Comparison of ENCODE assay signal across 1 cellular context in genomic region chr2:170771049-170771937, GRCh38.
TF ChIP-seq lines count a peak whose summit lies in the region.

No MANE protein-coding gene starts in this region.

TF ChIP-seq in HepG2, 621 proteins besides CTCF, POLR2A, EP300 and RAD21 (continues in another document):
- no peak for TF ChIP-seq HNF4G (IDR thresholded peaks at IDR 0.05; ENCODE audit: borderline replicate concordance, low read depth, low read length)
- TF ChIP-seq HNF4G (CRISPR knock-in tag; IDR thresholded peaks at IDR 0.05; ENCODE audit: borderline replicate concordance, low read depth) = 0 out of 2 replicates have a peak, but pooled peaks have one; percentile 35
- TF ChIP-seq, protein P1, sequence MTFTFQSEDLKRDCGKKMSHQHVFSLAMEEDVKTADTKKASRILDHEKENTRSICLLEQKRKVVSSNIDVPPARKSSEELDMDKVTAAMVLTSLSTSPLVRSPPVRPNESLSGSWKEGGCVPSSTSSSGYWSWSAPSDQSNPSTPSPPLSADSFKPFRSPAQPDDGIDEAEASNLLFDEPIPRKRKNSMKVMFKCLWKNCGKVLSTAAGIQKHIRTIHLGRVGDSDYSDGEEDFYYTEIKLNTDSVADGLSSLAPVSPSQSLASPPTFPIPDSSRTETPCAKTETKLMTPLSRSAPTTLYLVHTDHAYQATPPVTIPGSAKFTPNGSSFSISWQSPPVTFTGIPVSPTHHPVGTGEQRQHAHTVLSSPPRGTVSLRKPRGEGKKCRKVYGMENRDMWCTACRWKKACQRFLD (CRISPR knock-in tag; IDR thresholded peaks at IDR 0.05; ENCODE audit: borderline replicate concordance) = 0 out of 2 replicates have a peak, but pooled peaks have one; percentile 37
- TF ChIP-seq DR1 (CRISPR knock-in tag; IDR thresholded peaks at IDR 0.05) = peak; percentile 32; the same call in 1 of the 2 replicates
- TF ChIP-seq NFIB (CRISPR knock-in tag; IDR thresholded peaks at IDR 0.05; ENCODE audit: borderline replicate concordance) = no peak
- peak; percentile 47; the same call in 1 of the 2 replicates for TF ChIP-seq ZNF501 (CRISPR knock-in tag; IDR thresholded peaks at IDR 0.05)
- peak; percentile 66; the same call in 1 of the 2 replicates for TF ChIP-seq ZNF350 (CRISPR knock-in tag; IDR thresholded peaks at IDR 0.05; ENCODE audit: borderline replicate concordance, low read depth)
- TF ChIP-seq MAFF (IDR thresholded peaks at IDR 0.05; ENCODE audit: low read depth, low read length) = no peak
- TF ChIP-seq ZBTB8A (CRISPR knock-in tag; IDR thresholded peaks at IDR 0.05; ENCODE audit: borderline replicate concordance, low read depth) = peak; percentile 77; the same call in 1 of the 2 replicates
- TF ChIP-seq UBTF (CRISPR knock-in tag; IDR thresholded peaks at IDR 0.05) = peak; percentile 95
- TF ChIP-seq ZNF605 (CRISPR knock-in tag; IDR thresholded peaks at IDR 0.05) = peak; percentile 81
- peak; percentile 41 for TF ChIP-seq ZNF629 (CRISPR knock-in tag; conservative IDR thresholded peaks at IDR 0.05)
- TF ChIP-seq DMTF1 (CRISPR knock-in tag; IDR thresholded peaks at IDR 0.05) = 0 out of 2 replicates have a peak, but pooled peaks have one; percentile 82
- no peak for TF ChIP-seq ZKSCAN8 (CRISPR knock-in tag; IDR thresholded peaks at IDR 0.05; ENCODE audit: borderline replicate concordance)
- no peak for TF ChIP-seq TCF12 (IDR thresholded peaks at IDR 0.05)
- no peak for TF ChIP-seq TCF12 (CRISPR knock-in tag; IDR thresholded peaks at IDR 0.05)
- no peak for TF ChIP-seq ZNF616 (CRISPR knock-in tag; IDR thresholded peaks at IDR 0.05; ENCODE audit: low read depth)
- peak; percentile 44; the same call in 1 of the 2 replicates for TF ChIP-seq SAP130 (CRISPR knock-in tag; IDR thresholded peaks at IDR 0.05; ENCODE audit: low read depth)
- peak; percentile 18; the same call in 1 of the 2 replicates for TF ChIP-seq TBX3 (IDR thresholded peaks at IDR 0.05; ENCODE audit: borderline replicate concordance)
- TF ChIP-seq XRCC5 (optimal IDR thresholded peaks at IDR 0.05; ENCODE audit: low read length) = peak; percentile 62
- 0 out of 2 replicates have a peak, but pooled peaks have one; percentile 28 for TF ChIP-seq MED1 (CRISPR knock-in tag; IDR thresholded peaks at IDR 0.05)
- TF ChIP-seq ZNF790 (CRISPR knock-in tag; IDR thresholded peaks at IDR 0.05; ENCODE audit: borderline replicate concordance) = peak; percentile 67; the same call in 1 of the 2 replicates
- TF ChIP-seq TGIF2 (CRISPR knock-in tag; IDR thresholded peaks at IDR 0.05) = 0 out of 2 replicates have a peak, but pooled peaks have one; percentile 21
- TF ChIP-seq ZKSCAN5 (CRISPR knock-in tag; IDR thresholded peaks at IDR 0.05) = 0 out of 2 replicates have a peak, but pooled peaks have one; percentile 18
- TF ChIP-seq, protein P2, sequence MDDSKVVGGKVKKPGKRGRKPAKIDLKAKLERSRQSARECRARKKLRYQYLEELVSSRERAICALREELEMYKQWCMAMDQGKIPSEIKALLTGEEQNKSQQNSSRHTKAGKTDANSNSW (CRISPR knock-in tag; IDR thresholded peaks at IDR 0.05; ENCODE audit: borderline replicate concordance) = 0 out of 2 replicates have a peak, but pooled peaks have one; percentile 67
- peak; percentile 39 for TF ChIP-seq PTBP1 (IDR thresholded peaks at IDR 0.05; ENCODE audit: low read depth, low read length, poor library complexity, severe bottlenecking)
- TF ChIP-seq MZF1 (CRISPR knock-in tag; IDR thresholded peaks at IDR 0.05; ENCODE audit: borderline replicate concordance) = peak; percentile 59; the same call in 1 of the 2 replicates
- 0 out of 2 replicates have a peak, but pooled peaks have one; percentile 55 for TF ChIP-seq ZNF331 (CRISPR knock-in tag; IDR thresholded peaks at IDR 0.05)
- TF ChIP-seq BATF2 (CRISPR knock-in tag; IDR thresholded peaks at IDR 0.05) = no peak
- TF ChIP-seq, protein P3, sequence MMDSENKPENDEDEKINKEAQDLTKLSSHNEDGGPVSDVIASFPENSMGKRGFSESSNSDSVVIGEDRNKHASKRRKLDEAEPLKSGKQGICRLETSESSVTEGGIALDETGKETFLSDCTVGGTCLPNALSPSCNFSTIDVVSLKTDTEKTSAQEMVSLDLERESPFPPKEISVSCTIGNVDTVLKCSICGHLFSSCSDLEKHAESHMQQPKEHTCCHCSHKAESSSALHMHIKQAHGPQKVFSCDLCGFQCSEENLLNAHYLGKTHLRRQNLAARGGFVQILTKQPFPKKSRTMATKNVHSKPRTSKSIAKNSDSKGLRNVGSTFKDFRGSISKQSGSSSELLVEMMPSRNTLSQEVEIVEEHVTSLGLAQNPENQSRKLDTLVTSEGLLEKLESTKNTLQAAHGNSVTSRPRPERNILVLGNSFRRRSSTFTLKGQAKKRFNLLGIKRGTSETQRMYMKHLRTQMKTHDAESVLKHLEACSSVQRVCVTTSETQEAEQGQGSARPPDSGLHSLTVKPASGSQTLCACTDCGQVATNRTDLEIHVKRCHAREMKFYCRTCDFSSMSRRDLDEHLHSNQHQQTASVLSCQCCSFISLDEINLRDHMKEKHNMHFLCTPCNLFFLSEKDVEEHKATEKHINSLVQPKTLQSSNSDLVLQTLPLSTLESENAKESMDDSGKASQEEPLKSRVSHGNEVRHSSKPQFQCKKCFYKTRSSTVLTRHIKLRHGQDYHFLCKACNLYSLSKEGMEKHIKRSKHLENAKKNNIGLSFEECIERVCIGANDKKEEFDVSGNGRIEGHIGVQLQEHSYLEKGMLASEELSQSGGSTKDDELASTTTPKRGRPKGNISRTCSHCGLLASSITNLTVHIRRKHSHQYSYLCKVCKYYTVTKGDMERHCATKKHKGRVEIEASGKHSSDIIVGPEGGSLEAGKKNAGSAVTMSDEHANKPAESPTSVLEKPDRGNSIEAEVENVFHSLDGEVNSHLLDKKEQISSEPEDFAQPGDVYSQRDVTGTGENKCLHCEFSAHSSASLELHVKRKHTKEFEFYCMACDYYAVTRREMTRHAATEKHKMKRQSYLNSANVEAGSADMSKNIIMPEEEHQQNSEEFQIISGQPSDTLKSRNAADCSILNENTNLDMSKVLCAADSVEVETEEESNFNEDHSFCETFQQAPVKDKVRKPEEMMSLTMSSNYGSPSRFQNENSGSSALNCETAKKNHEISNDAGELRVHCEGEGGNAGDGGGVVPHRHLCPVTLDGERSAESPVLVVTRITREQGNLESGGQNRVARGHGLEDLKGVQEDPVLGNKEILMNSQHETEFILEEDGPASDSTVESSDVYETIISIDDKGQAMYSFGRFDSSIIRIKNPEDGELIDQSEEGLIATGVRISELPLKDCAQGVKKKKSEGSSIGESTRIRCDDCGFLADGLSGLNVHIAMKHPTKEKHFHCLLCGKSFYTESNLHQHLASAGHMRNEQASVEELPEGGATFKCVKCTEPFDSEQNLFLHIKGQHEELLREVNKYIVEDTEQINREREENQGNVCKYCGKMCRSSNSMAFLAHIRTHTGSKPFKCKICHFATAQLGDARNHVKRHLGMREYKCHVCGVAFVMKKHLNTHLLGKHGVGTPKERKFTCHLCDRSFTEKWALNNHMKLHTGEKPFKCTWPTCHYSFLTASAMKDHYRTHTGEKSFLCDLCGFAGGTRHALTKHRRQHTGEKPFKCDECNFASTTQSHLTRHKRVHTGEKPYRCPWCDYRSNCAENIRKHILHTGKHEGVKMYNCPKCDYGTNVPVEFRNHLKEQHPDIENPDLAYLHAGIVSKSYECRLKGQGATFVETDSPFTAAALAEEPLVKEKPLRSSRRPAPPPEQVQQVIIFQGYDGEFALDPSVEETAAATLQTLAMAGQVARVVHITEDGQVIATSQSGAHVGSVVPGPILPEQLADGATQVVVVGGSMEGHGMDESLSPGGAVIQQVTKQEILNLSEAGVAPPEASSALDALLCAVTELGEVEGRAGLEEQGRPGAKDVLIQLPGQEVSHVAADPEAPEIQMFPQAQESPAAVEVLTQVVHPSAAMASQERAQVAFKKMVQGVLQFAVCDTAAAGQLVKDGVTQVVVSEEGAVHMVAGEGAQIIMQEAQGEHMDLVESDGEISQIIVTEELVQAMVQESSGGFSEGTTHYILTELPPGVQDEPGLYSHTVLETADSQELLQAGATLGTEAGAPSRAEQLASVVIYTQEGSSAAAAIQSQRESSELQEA (CRISPR knock-in tag; IDR thresholded peaks at IDR 0.05; ENCODE audit: not compliant biosample characterization) = peak; percentile 29
- TF ChIP-seq ARNT2 (CRISPR knock-in tag; IDR thresholded peaks at IDR 0.05; ENCODE audit: low read depth) = peak; percentile 74
- no peak for TF ChIP-seq SOX5 (CRISPR knock-in tag; IDR thresholded peaks at IDR 0.05; ENCODE audit: borderline replicate concordance)
- TF ChIP-seq, protein P4, sequence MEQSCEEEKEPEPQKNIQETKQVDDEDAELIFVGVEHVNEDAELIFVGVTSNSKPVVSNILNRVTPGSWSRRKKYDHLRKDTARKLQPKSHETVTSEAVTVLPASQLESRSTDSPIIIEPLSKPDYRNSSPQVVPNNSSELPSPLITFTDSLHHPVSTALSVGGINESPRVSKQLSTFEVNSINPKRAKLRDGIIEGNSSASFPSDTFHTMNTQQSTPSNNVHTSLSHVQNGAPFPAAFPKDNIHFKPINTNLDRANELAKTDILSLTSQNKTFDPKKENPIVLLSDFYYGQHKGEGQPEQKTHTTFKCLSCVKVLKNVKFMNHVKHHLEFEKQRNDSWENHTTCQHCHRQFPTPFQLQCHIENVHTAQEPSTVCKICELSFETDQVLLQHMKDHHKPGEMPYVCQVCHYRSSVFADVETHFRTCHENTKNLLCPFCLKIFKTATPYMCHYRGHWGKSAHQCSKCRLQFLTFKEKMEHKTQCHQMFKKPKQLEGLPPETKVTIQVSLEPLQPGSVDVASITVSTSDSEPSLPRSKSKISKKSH (CRISPR knock-in tag; IDR thresholded peaks at IDR 0.05; ENCODE audit: borderline replicate concordance) = peak; percentile 86; the same call in 1 of the 2 replicates
- TF ChIP-seq THAP11 (CRISPR knock-in tag; IDR thresholded peaks at IDR 0.05) = no peak
- TF ChIP-seq FOSL1 (CRISPR knock-in tag; IDR thresholded peaks at IDR 0.05; ENCODE audit: borderline replicate concordance) = no peak
- TF ChIP-seq YY1 (IDR thresholded peaks at IDR 0.05; ENCODE audit: insufficient read depth, insufficient replicate concordance, low read depth, low read length) = peak; percentile 37
- TF ChIP-seq, protein P5, sequence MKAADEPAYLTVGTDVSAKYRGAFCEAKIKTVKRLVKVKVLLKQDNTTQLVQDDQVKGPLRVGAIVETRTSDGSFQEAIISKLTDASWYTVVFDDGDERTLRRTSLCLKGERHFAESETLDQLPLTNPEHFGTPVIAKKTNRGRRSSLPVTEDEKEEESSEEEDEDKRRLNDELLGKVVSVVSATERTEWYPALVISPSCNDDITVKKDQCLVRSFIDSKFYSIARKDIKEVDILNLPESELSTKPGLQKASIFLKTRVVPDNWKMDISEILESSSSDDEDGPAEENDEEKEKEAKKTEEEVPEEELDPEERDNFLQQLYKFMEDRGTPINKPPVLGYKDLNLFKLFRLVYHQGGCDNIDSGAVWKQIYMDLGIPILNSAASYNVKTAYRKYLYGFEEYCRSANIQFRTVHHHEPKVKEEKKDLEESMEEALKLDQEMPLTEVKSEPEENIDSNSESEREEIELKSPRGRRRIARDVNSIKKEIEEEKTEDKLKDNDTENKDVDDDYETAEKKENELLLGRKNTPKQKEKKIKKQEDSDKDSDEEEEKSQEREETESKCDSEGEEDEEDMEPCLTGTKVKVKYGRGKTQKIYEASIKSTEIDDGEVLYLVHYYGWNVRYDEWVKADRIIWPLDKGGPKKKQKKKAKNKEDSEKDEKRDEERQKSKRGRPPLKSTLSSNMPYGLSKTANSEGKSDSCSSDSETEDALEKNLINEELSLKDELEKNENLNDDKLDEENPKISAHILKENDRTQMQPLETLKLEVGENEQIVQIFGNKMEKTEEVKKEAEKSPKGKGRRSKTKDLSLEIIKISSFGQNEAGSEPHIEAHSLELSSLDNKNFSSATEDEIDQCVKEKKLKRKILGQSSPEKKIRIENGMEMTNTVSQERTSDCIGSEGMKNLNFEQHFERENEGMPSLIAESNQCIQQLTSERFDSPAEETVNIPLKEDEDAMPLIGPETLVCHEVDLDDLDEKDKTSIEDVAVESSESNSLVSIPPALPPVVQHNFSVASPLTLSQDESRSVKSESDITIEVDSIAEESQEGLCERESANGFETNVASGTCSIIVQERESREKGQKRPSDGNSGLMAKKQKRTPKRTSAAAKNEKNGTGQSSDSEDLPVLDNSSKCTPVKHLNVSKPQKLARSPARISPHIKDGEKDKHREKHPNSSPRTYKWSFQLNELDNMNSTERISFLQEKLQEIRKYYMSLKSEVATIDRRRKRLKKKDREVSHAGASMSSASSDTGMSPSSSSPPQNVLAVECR (CRISPR knock-in tag; IDR thresholded peaks at IDR 0.05; ENCODE audit: borderline replicate concordance) = peak; percentile 74; the same call in 1 of the 2 replicates
- peak; percentile 54; the same call in 1 of the 2 replicates for TF ChIP-seq ZNF30 (CRISPR knock-in tag; IDR thresholded peaks at IDR 0.05)
- peak; percentile 57; the same call in 1 of the 2 replicates for TF ChIP-seq BRD4 (CRISPR knock-in tag; IDR thresholded peaks at IDR 0.05)
